8 cellular contexts compared by ENCODE assay signal in genomic region chr9:83062011-83062652, GRCh38. TPM values are rescaled to one million over a fixed set of nuclear protein-coding genes. Genes with fewer than 3 reads are reported as not detected.
A peak's percentile ranks its signal among the peaks of the same experiment; 100 is the strongest.
DNase-seq lines count a peak whose midpoint lies in the region; ATAC-seq, FAIRE-seq and TF ChIP-seq lines count a peak whose summit lies in the region.

No MANE protein-coding gene starts in this region.

- peaks cover 0 to 1% (median 0%) of the 10 kb centered on the region in 4 donors for H3K9me3 ChIP-seq in liver (ENCODE audit: control insufficient read depth in 4 of 4, low read length in 3 of 4)
- no peaks in the 10 kb centered on the region for H3K9me3 ChIP-seq in HepG2 (ENCODE audit: low read length)
- no peaks in the 10 kb centered on the region for H3K9me3 ChIP-seq in left lung
- H3K9me3 ChIP-seq in aorta (ENCODE audit: control insufficient read depth, low read length), result peaks cover 5% of the 10 kb centered on the region
- no peaks in the 10 kb centered on the region for H3K9me3 ChIP-seq in uterus

- TF ChIP-seq CTCF in liver (IDR thresholded peaks at IDR 0.05; ENCODE audit: low read depth, low read length, missing input control), result no peak
- no peak for TF ChIP-seq CTCF in HepG2 (CRISPR knock-in tag; IDR thresholded peaks at IDR 0.05)
- no peak for TF ChIP-seq CTCF in astrocyte of the spinal cord (IDR thresholded peaks at IDR 0.05; ENCODE audit: low read depth, low read length)
- TF ChIP-seq CTCF in left lung (IDR thresholded peaks at IDR 0.05), result no peak
- TF ChIP-seq CTCF in uterus (IDR thresholded peaks at IDR 0.05), result no peak

- peak overlapping the region; percentile 45 to 56 (median 46) for H3K4me3 ChIP-seq in liver (ENCODE audit: low read depth in 1 of 3, low read length in 3 of 3)
- no peak overlapping the region for H3K4me3 ChIP-seq in HepG2 (replicated peaks in 1 of 3; ENCODE audit: insufficient read depth in 1 of 3, low read depth in 2 of 3, low read length in 3 of 3)
- H3K4me3 ChIP-seq in astrocyte of the spinal cord (ENCODE audit: low read depth, low read length), result peak overlapping the region; percentile 40
- H3K4me3 ChIP-seq in left lung, result peak overlapping the region; percentile 35 to 36
- no peak overlapping the region for H3K4me3 ChIP-seq in aorta (ENCODE audit: low read length in 2 of 2)
- H3K4me3 ChIP-seq in uterus, result peak overlapping the region in 1 of 2 donors; percentile 23

- TF ChIP-seq RAD21 in liver (IDR thresholded peaks at IDR 0.05) (no peak), HepG2 (CRISPR knock-in tag; IDR thresholded peaks at IDR 0.05) (no peak)

- H3K9ac ChIP-seq in liver (ENCODE audit: low read depth in 1 of 2, low read length in 2 of 2) (no peak overlapping the region), HepG2 (ENCODE audit: insufficient read depth, low read depth, low read length) (no peak overlapping the region)

- DNase-seq in HepG2 (ENCODE audit: low spot score) (no peak), astrocyte of the spinal cord (ENCODE audit: low read depth, low spot score) (peak; percentile 45), left lung (peak; percentile 46 to 84), aorta (peak in 1 of 2 donors; percentile 74), uterus (no peak), AML-193 (lab: John Stamatoyannopoulos, UW) (no peak)
- no peak for DNase-seq in stimulated activated naive CD8-positive, alpha-beta T cell treated with anti-CD3 and anti-CD28 coated beads, Interleukin-15, amount 100 ng/mL, for 72 hours

- H3K27me3 Mint-ChIP-seq in stimulated activated naive CD8-positive, alpha-beta T cell treated with anti-CD3 and anti-CD28 coated beads, Interleukin-15, amount 100 ng/mL, for 72 hours, result peaks cover 69% of the 10 kb centered on the region

- peaks cover 2 to 11% (median 4%) of the 10 kb centered on the region in 4 donors for H3K27me3 ChIP-seq in liver (ENCODE audit: control insufficient read depth in 4 of 4, insufficient read depth in 4 of 4, low read length in 3 of 4)
- no peaks in the 10 kb centered on the region for H3K27me3 ChIP-seq in HepG2 (ENCODE audit: control insufficient read depth in 1 of 2, insufficient read depth in 2 of 2, low read length in 2 of 2)
- peaks cover 18 to 58% of the 10 kb centered on the region in 2 donors for H3K27me3 ChIP-seq in left lung
- peaks cover 0 to 3% of the 10 kb centered on the region in 2 donors for H3K27me3 ChIP-seq in aorta (ENCODE audit: control insufficient read depth in 1 of 2, insufficient read depth in 2 of 2, low read length in 1 of 2)
- no peaks in the 10 kb centered on the region for H3K27me3 ChIP-seq in uterus

- H3K27ac ChIP-seq in liver (ENCODE audit: low read depth in 1 of 2, low read length in 2 of 2), result no peak overlapping the region
- H3K27ac ChIP-seq in HepG2 (ENCODE audit: extremely low read length, insufficient read depth, low read length), result no peak overlapping the region
- peak overlapping the region; percentile 81 to 87 for H3K27ac ChIP-seq in left lung
- H3K27ac ChIP-seq in aorta (ENCODE audit: low read depth in 1 of 2, low read length in 2 of 2), result no peak overlapping the region
- H3K27ac ChIP-seq in uterus, result no peak overlapping the region

- BruUV-seq in HepG2 (replicated peaks; lab: Mats Ljungman, UMichigan), result no TSS peak

- H2AFZ ChIP-seq in HepG2 (ENCODE audit: low read length), result no peak overlapping the region

- WGBS in liver, result 5% methylated on average over 53 of the region's 53 CpGs
- 75% methylated on average over 40 of the region's 53 CpGs for WGBS in HepG2 (ENCODE audit: low lambda C conversion rate)
- WGBS in aorta, 2 donors, result 1% methylated on average over 50 to 53 of the region's 53 CpGs

- POLR2A ChIA-PET in HepG2 (lab: Yijun Ruan, JAX), result no interaction called here

- in situ Hi-C loops in HepG2 (cut with HindIII; ENCODE audit: extremely low pct_ligation_motif_present, low pct_unique_long_range_greater_than_20kb) (no loop called here), astrocyte of the spinal cord (cut with HindIII; ENCODE audit: low sequenced_read_pairs) (no loop called here)

- H3K4me1 ChIP-seq in liver (ENCODE audit: control insufficient read depth in 4 of 4, insufficient read depth in 4 of 4, low read length in 3 of 4) (peaks cover 12 to 20% (median 14%) of the 10 kb centered on the region in 4 donors), HepG2 (ENCODE audit: insufficient read depth, low read length) (no peaks in the 10 kb centered on the region), left lung (no peaks in the 10 kb centered on the region), aorta (ENCODE audit: control insufficient read depth in 1 of 2, insufficient read depth in 2 of 2, low read length in 2 of 2) (no peaks in the 10 kb centered on the region), uterus (no peaks in the 10 kb centered on the region)

- TF ChIP-seq EP300 in HepG2 (IDR thresholded peaks at IDR 0.05; ENCODE audit: low read depth in 2 of 2, low read length in 2 of 2), result no peak
- no peak for TF ChIP-seq EP300 in HepG2 (CRISPR knock-in tag; IDR thresholded peaks at IDR 0.05; ENCODE audit: borderline replicate concordance)

- H3K9me3 Mint-ChIP-seq in stimulated activated naive CD8-positive, alpha-beta T cell treated with anti-CD3 and anti-CD28 coated beads, Interleukin-15, amount 100 ng/mL, for 72 hours, result no peaks in the 10 kb centered on the region

- TF ChIP-seq POLR2A in HepG2 (IDR thresholded peaks at IDR 0.05; ENCODE audit: insufficient read depth in 1 of 2, low read depth in 2 of 2, low read length in 2 of 2), result no peak
- TF ChIP-seq POLR2A in uterus (IDR thresholded peaks at IDR 0.05), result no peak

- intact Hi-C loops in HepG2 (cut with micrococcal nuclease; ENCODE audit: unreplicated experiment) (no loop called here), left lung (cut with DNase I) (no loop called here), aorta (cut with DNase I) (no loop called here), uterus (cut with DNase I; ENCODE audit: low total_unique reads) (no loop called here)

- FAIRE-seq in HepG2 (lab: Jason Lieb, UNC), result no peak

- H4K20me1 ChIP-seq in HepG2 (ENCODE audit: insufficient read depth, low read length), result no peaks in the 10 kb centered on the region

- no peak for ATAC-seq in HepG2
- peak; percentile 43 for ATAC-seq in left lung
- peak; percentile 28 for ATAC-seq in aorta (ENCODE audit: low FRiP score)
- no peak for ATAC-seq in stimulated activated naive CD8-positive, alpha-beta T cell treated with anti-CD3 and anti-CD28 coated beads, Interleukin-15, amount 100 ng/mL, for 72 hours

- peak overlapping the region in 1 of 2 donors; percentile 46 for H3K4me3 Mint-ChIP-seq in stimulated activated naive CD8-positive, alpha-beta T cell treated with anti-CD3 and anti-CD28 coated beads, Interleukin-15, amount 100 ng/mL, for 72 hours

- CTCF ChIA-PET in HepG2 (lab: Yijun Ruan, JAX; ENCODE audit: low intra/inter-chr PET ratio, low total read pairs), result no interaction called here

- H3K36me3 ChIP-seq in liver (ENCODE audit: control insufficient read depth in 4 of 4, insufficient read depth in 3 of 4, low read depth in 1 of 4, low read length in 3 of 4) (no peaks in the 10 kb centered on the region), HepG2 (replicated peaks in 1 of 2; ENCODE audit: control insufficient read depth in 1 of 2, insufficient read depth in 2 of 2, low read length in 2 of 2) (no peaks in the 10 kb centered on the region), left lung (no peaks in the 10 kb centered on the region), aorta (ENCODE audit: control insufficient read depth in 1 of 2, insufficient read depth in 2 of 2, low read length in 1 of 2) (no peaks in the 10 kb centered on the region), uterus (no peaks in the 10 kb centered on the region)

- no peak overlapping the region for H3K27ac Mint-ChIP-seq in stimulated activated naive CD8-positive, alpha-beta T cell treated with anti-CD3 and anti-CD28 coated beads, Interleukin-15, amount 100 ng/mL, for 72 hours

- H3K79me2 ChIP-seq in HepG2 (ENCODE audit: insufficient read depth, low read length), result no peaks in the 10 kb centered on the region

- H3K4me2 ChIP-seq in HepG2 (ENCODE audit: low read depth, low read length), result no peak overlapping the region

- H3K4me1 Mint-ChIP-seq in stimulated activated naive CD8-positive, alpha-beta T cell treated with anti-CD3 and anti-CD28 coated beads, Interleukin-15, amount 100 ng/mL, for 72 hours, result no peaks in the 10 kb centered on the region

RNA-seq across cellular contexts. Expression of gene RASEF, which starts 0.8 kb away (rescaled TPM):
- total RNA-seq in liver (1 to 10 TPM in 1 of 2 donors, under 1 TPM in 1; 0.14 to 1.5 TPM), HepG2 (2016; rRNA removed; fragmentation: Illumina TruSeq; extraction: Trizol) (0.03 and 0.07 TPM in 2 replicates), left lung (10 to 100 TPM; 16.9 to 26.7 TPM), aorta (under 1 TPM; 0.06 to 0.21 TPM), uterus (1 to 10 TPM in 2 of 4 donors, under 1 TPM in 2; 0.40 to 9.9 (median 0.81) TPM)
- polyA plus RNA-seq in liver (under 1 TPM; 0.36 to 0.42 TPM), HepG2 (2011; rRNA removed) (0.01 TPM in 1 of 2 replicates, not detected in the other), aorta (1 to 10 TPM in 1 of 2 donors, under 1 TPM in 1; 0.08 to 2.0 TPM)
- not detected in 2 replicates for total RNA-seq in HepG2 (2016; cell fraction: cytosol; rRNA removed; fragmentation: Illumina TruSeq; extraction: Trizol; ENCODE audit: low read depth)
- 0.04 and 0.06 TPM in 2 replicates for total RNA-seq in HepG2 (2016; cell fraction: insoluble cytoplasmic fraction; rRNA removed; fragmentation: Illumina TruSeq; extraction: Trizol)
- total RNA-seq in HepG2 (2016; cell fraction: membrane; rRNA removed; fragmentation: Illumina TruSeq; extraction: Trizol), result not detected in 2 replicates
- total RNA-seq in HepG2 (2016; cell fraction: nucleus; rRNA removed; fragmentation: Illumina TruSeq; extraction: Trizol), result not detected in 2 replicates
- not detected in 2 replicates for polyA plus RNA-seq in HepG2 (2011; cell fraction: cytosol; rRNA removed)
- polyA plus RNA-seq in HepG2 (2011; cell fraction: nucleus; rRNA removed), result 0.03 and 0.08 TPM in 2 replicates
- polyA plus RNA-seq in HepG2 (2012), result not detected in 2 replicates
- not detected in 2 replicates for polyA plus RNA-seq in HepG2 (2016; cell fraction: cytosol; fragmentation: Illumina TruSeq; extraction: Trizol; ENCODE audit: low read depth)
- not detected in 2 replicates for polyA plus RNA-seq in HepG2 (2016; cell fraction: insoluble cytoplasmic fraction; fragmentation: Illumina TruSeq; extraction: Trizol; ENCODE audit: low read depth)
- not detected in 2 replicates for polyA plus RNA-seq in HepG2 (2016; cell fraction: membrane; fragmentation: Illumina TruSeq; extraction: Trizol; ENCODE audit: low read depth)
- polyA plus RNA-seq in HepG2 (2016; cell fraction: nucleus; fragmentation: Illumina TruSeq; extraction: Trizol; ENCODE audit: insufficient read depth, low read depth), result not detected in 2 replicates
- 4.4 TPM in 1 of 2 replicates, not detected in the other for polyA minus RNA-seq in HepG2 (2011; rRNA and poly(A)+ RNA removed; ENCODE audit: low replicate concordance)
- not detected in 2 replicates for polyA minus RNA-seq in HepG2 (2011; cell fraction: cytosol; rRNA and poly(A)+ RNA removed)
- polyA minus RNA-seq in HepG2 (2011; cell fraction: nucleus; rRNA and poly(A)+ RNA removed), result 0.12 and 0.26 TPM in 2 replicates

Comparison
In these comparisons a context has a peak if more than half of its experiments do, and no peak if none do; other contexts are left out.
1. H3K4me3 ChIP-seq: peak in liver (3 of 3), astrocyte of the spinal cord (single experiment) and left lung (2 of 2); none in HepG2 (0 of 3) and aorta (0 of 2).
2. H3K27ac ChIP-seq: peak in left lung (2 of 2); none in liver (0 of 2), HepG2 (single experiment), aorta (0 of 2) and uterus (0 of 2).
3. ATAC-seq: peak in left lung (single experiment) and aorta (single experiment); none in HepG2 (single experiment) and stimulated activated naive CD8-positive, alpha-beta T cell treated with anti-CD3 and anti-CD28 coated beads, Interleukin-15, amount 100 ng/mL, for 72 hours (single experiment).
4. DNase-seq: peak in astrocyte of the spinal cord (single experiment) and left lung (2 of 2); none in HepG2 (single experiment), uterus (0 of 2), stimulated activated naive CD8-positive, alpha-beta T cell treated with anti-CD3 and anti-CD28 coated beads, Interleukin-15, amount 100 ng/mL, for 72 hours (0 of 2) and AML-193 (0 of 2).